In genomic region chr17:56939869-56940484, GRCh38 we compare ENCODE assay signal across 8 cellular contexts. TPM values are rescaled to one million over a fixed set of nuclear protein-coding genes. Genes with fewer than 3 reads are reported as not detected.
DNase-seq lines count a peak whose midpoint lies in the region; ATAC-seq and TF ChIP-seq lines count a peak whose summit lies in the region.

No MANE protein-coding gene starts in this region.

- H3K4me3 ChIP-seq in H7 (ENCODE audit: insufficient read depth, low read depth, low read length) = no peak overlapping the region

- ATAC-seq in activated B cell treated with CpG ODN at 0.5 μM for 24 hours (ENCODE audit: low read depth) = peak; percentile 93
- no peak for ATAC-seq in HG03457 (IDR thresholded peaks at IDR 0.05; ENCODE audit: unreplicated experiment)
- no peak for ATAC-seq in HG03025 (IDR thresholded peaks at IDR 0.05; ENCODE audit: low FRiP score, unreplicated experiment)

- no peak overlapping the region for H3K4me3 Mint-ChIP-seq in activated B cell treated with CpG ODN at 0.5 μM for 24 hours
- H3K4me3 Mint-ChIP-seq in glutamatergic neuron (ENCODE audit: unreplicated experiment) = no peak overlapping the region

- intact Hi-C loops in activated B cell treated with CpG ODN at 0.5 μM for 24 hours (cut with micrococcal nuclease) = loop anchor here (1.0 to 2.0 kb wide), 5 partner anchors 26 to 348 kb away; partner anchors contain the start of gene TRIM25

- POLR2A ChIA-PET in activated B cell treated with CpG ODN at 0.5 μM for 24 hours (lab: Charles Lee) = interaction anchor here (0.9 kb wide), 1 partner anchor 120 kb away, joined by 4 read pairs; no protein-coding TSS in a partner anchor

- peaks cover 12% of the 10 kb centered on the region for H3K36me3 ChIP-seq in H7 (replicated peaks; ENCODE audit: control insufficient read depth, insufficient read depth, low read length)

- H3K27ac Mint-ChIP-seq in activated B cell treated with CpG ODN at 0.5 μM for 24 hours (no peak overlapping the region), glutamatergic neuron (ENCODE audit: unreplicated experiment) (no peak overlapping the region)

- DNase-seq in DMS153 (lab: John Stamatoyannopoulos, UW) (peak; percentile 14), H7 (peak; percentile 70), NCI-H2227 treated with DMSO at 0.1 percent for 48 hours (lab: John Stamatoyannopoulos, UW) (peak; percentile 53), activated B cell treated with CpG ODN at 0.5 μM for 24 hours (no peak), glutamatergic neuron (no peak), pulmonary artery endothelial cell (ENCODE audit: low read depth, low spot score) (peak; percentile 22)

- TF ChIP-seq CTCF in activated B cell treated with CpG ODN at 0.5 μM for 24 hours (IDR thresholded peaks at IDR 0.05) (peak; percentile 84), glutamatergic neuron (IDR thresholded peaks at IDR 0.05; ENCODE audit: partially characterized antibody, unreplicated experiment) (peak; percentile 77)

- CTCF ChIA-PET in activated B cell treated with CpG ODN at 0.5 μM for 24 hours (lab: Charles Lee) = interaction anchor here (0.6 to 5.2 kb wide), 10 partner anchors 13 to 121 kb away, joined by 3 to 112 read pairs (median 6); no protein-coding TSS in a partner anchor

- H3K9me3 Mint-ChIP-seq in activated B cell treated with CpG ODN at 0.5 μM for 24 hours (no peaks in the 10 kb centered on the region), glutamatergic neuron (ENCODE audit: unreplicated experiment) (no peaks in the 10 kb centered on the region)

- H3K27me3 Mint-ChIP-seq in activated B cell treated with CpG ODN at 0.5 μM for 24 hours (no peaks in the 10 kb centered on the region), glutamatergic neuron (ENCODE audit: unreplicated experiment) (no peaks in the 10 kb centered on the region)

- H3K4me1 Mint-ChIP-seq in activated B cell treated with CpG ODN at 0.5 μM for 24 hours (peaks cover 3% of the 10 kb centered on the region), glutamatergic neuron (ENCODE audit: low read depth, unreplicated experiment) (no peaks in the 10 kb centered on the region)

- no peaks in the 10 kb centered on the region for H3K27me3 ChIP-seq in H7 (ENCODE audit: control insufficient read depth, insufficient read depth, low read length)

- H3K36me3 Mint-ChIP-seq in activated B cell treated with CpG ODN at 0.5 μM for 24 hours (ENCODE audit: low read depth) (peaks cover 80% of the 10 kb centered on the region), glutamatergic neuron (ENCODE audit: unreplicated experiment) (no peaks in the 10 kb centered on the region)

RNA-seq across cellular contexts. Expression of gene COIL, which starts 20.9 kb away (rescaled TPM):
- total RNA-seq in H7 (2014; rRNA removed; shearing (Covaris generic)) = 15.8 and 21.4 TPM in 2 replicates
- 21.6 and 21.9 TPM in 2 replicates for total RNA-seq in activated B cell treated with CpG ODN at 0.5 μM for 24 hours
- 9.4 TPM for total RNA-seq in glutamatergic neuron (ENCODE audit: unreplicated experiment)
- total RNA-seq in pulmonary artery endothelial cell = 14.7 and 18.9 TPM in 2 replicates

RNA-seq across cellular contexts. Expression of gene TRIM25, which starts 26.1 kb away (rescaled TPM):
- total RNA-seq in H7 (2014; rRNA removed; shearing (Covaris generic)) = 7.5 and 7.9 TPM in 2 replicates
- 63.5 and 71.4 TPM in 2 replicates for total RNA-seq in activated B cell treated with CpG ODN at 0.5 μM for 24 hours
- total RNA-seq in glutamatergic neuron (ENCODE audit: unreplicated experiment) = 1.9 TPM
- total RNA-seq in pulmonary artery endothelial cell = 27.5 and 32.9 TPM in 2 replicates

RNA-seq across cellular contexts. Expression of gene SCPEP1, which starts 38.0 kb away (rescaled TPM):
- 38.3 and 41.3 TPM in 2 replicates for total RNA-seq in H7 (2014; rRNA removed; shearing (Covaris generic))
- total RNA-seq in activated B cell treated with CpG ODN at 0.5 μM for 24 hours (32.0 and 35.2 TPM in 2 replicates), glutamatergic neuron (ENCODE audit: unreplicated experiment) (46.9 TPM), pulmonary artery endothelial cell (32.6 and 60.6 TPM in 2 replicates)

Comparison
In these comparisons a context has a peak if more than half of its experiments do, and no peak if none do; other contexts are left out.
1. DNase-seq: peak in DMS153 (single experiment), H7 (single experiment), NCI-H2227 treated with DMSO at 0.1 percent for 48 hours (single experiment) and pulmonary artery endothelial cell (single experiment); none in activated B cell treated with CpG ODN at 0.5 μM for 24 hours (single experiment) and glutamatergic neuron (single experiment).